11 cellular contexts compared by ENCODE assay signal in genomic region chr14:63893701-63894458, GRCh38. TPM values are rescaled to one million over a fixed set of nuclear protein-coding genes. Genes with fewer than 3 reads are reported as not detected.
DNase-seq lines count a peak whose midpoint lies in the region; ATAC-seq, FAIRE-seq and TF ChIP-seq lines count a peak whose summit lies in the region.
"Had no signal": no experiment of that assay in that cellular context is flagged by ENCODE, and none has a peak within 500 bp of the region (broad histone marks: within the 10 kb centered on the region; RNA-seq: fewer than 3 reads in every experiment).

No MANE protein-coding gene starts in this region.

- H4K20me1 ChIP-seq in H1 (replicated peaks in 1 of 2; ENCODE audit: control insufficient read depth in 1 of 2, insufficient read depth in 2 of 2, low read length in 2 of 2), result no peaks in the 10 kb centered on the region
- H4K20me1 ChIP-seq: BLaER1 had no signal

- TF ChIP-seq EP300 in H1 (IDR thresholded peaks at IDR 0.05; ENCODE audit: borderline replicate concordance in 1 of 2, low read depth in 2 of 2, low read length in 2 of 2), result no peak

- H3K9me3 ChIP-seq in H1 (ENCODE audit: insufficient read depth in 2 of 2, low read depth in 1 of 2, low read length in 1 of 2), result no peaks in the 10 kb centered on the region
- no peaks in the 10 kb centered on the region for H3K9me3 ChIP-seq in lung (ENCODE audit: control insufficient read depth in 2 of 2, insufficient read depth in 1 of 2, low read length in 1 of 2)
- H3K9me3 ChIP-seq in uterus, result no peaks in the 10 kb centered on the region
- H3K9me3 ChIP-seq: BLaER1 had no signal

- H3K79me1 ChIP-seq in H1 (ENCODE audit: low read depth, low read length), result 0 out of 2 replicates have a peak, but pooled peaks cover 4% of the 10 kb centered on the region

- peak overlapping the region; percentile 42 for H3K27ac Mint-ChIP-seq in activated T-cell treated with anti-CD3 and anti-CD28 coated beads, Interleukin-2, amount 50 U/mL, for 72 hours
- no peak overlapping the region for H3K27ac Mint-ChIP-seq in activated T-cell treated with anti-CD3 and anti-CD28 coated beads, Interleukin-2, amount 50 U/mL, for 24 hours

- no peaks in the 10 kb centered on the region for H3K9me3 Mint-ChIP-seq in activated T-cell treated with anti-CD3 and anti-CD28 coated beads, Interleukin-2, amount 50 U/mL, for 72 hours
- H3K9me3 Mint-ChIP-seq in activated T-cell treated with anti-CD3 and anti-CD28 coated beads, Interleukin-2, amount 50 U/mL, for 24 hours, result no peaks in the 10 kb centered on the region

- peak overlapping the region; percentile 12 for H4K91ac ChIP-seq in H1 (replicated peaks; ENCODE audit: insufficient read length, low read length)

- no peak overlapping the region for H2AFZ ChIP-seq in H1 (ENCODE audit: low read length)

- H3K4me1 Mint-ChIP-seq in activated T-cell treated with anti-CD3 and anti-CD28 coated beads, Interleukin-2, amount 50 U/mL, for 72 hours (ENCODE audit: low read depth), result peaks cover 7% of the 10 kb centered on the region
- H3K4me1 Mint-ChIP-seq in activated T-cell treated with anti-CD3 and anti-CD28 coated beads, Interleukin-2, amount 50 U/mL, for 24 hours (ENCODE audit: low read depth), result peaks cover 26% of the 10 kb centered on the region

- no peak overlapping the region for H3K9ac ChIP-seq in H1 (replicated peaks in 1 of 4; ENCODE audit: extremely low read depth in 1 of 4, low read depth in 3 of 4, low read length in 3 of 4)
- H3K9ac ChIP-seq: BLaER1, KMS-11 had no signal

- H3K4me1 ChIP-seq in H1 (replicated peaks in 1 of 4; ENCODE audit: control insufficient read depth in 3 of 4, insufficient read depth in 4 of 4, low read length in 3 of 4), result peaks cover 7 to 17% (median 13%) of the 10 kb centered on the region in 4 experiments; a peak in 5 of 7 replicates
- H3K4me1 ChIP-seq in lung (ENCODE audit: control insufficient read depth in 2 of 2, insufficient read depth in 2 of 2, low read length in 2 of 2), result peaks cover 20 to 27% of the 10 kb centered on the region in 2 donors
- no peaks in the 10 kb centered on the region for H3K4me1 ChIP-seq in uterus

- H3K36me3 Mint-ChIP-seq in activated T-cell treated with anti-CD3 and anti-CD28 coated beads, Interleukin-2, amount 50 U/mL, for 72 hours (ENCODE audit: insufficient read depth in 2 of 2), result no peaks in the 10 kb centered on the region
- H3K36me3 Mint-ChIP-seq in activated T-cell treated with anti-CD3 and anti-CD28 coated beads, Interleukin-2, amount 50 U/mL, for 24 hours (ENCODE audit: low read depth), result peaks cover 6% of the 10 kb centered on the region

- peak overlapping the region; percentile 11 for H3K4ac ChIP-seq in H1 (replicated peaks; ENCODE audit: insufficient read length, low read depth, low read length)

- no peak for FAIRE-seq in H1 (lab: Jason Lieb, UNC)

- intact Hi-C loops in uterus (cut with DNase I; ENCODE audit: low total_unique reads), result no loop called here

- H4K5ac ChIP-seq in H1 (ENCODE audit: insufficient read length, low read depth, low read length), result no peak overlapping the region

- H3K27me3 Mint-ChIP-seq in activated T-cell treated with anti-CD3 and anti-CD28 coated beads, Interleukin-2, amount 50 U/mL, for 72 hours (ENCODE audit: low read depth), result no peaks in the 10 kb centered on the region
- no peaks in the 10 kb centered on the region for H3K27me3 Mint-ChIP-seq in activated T-cell treated with anti-CD3 and anti-CD28 coated beads, Interleukin-2, amount 50 U/mL, for 24 hours

- no peak overlapping the region for H3K56ac ChIP-seq in H1 (replicated peaks; ENCODE audit: insufficient read length, low read depth, low read length)

- no peak overlapping the region for H3K23ac ChIP-seq in H1 (ENCODE audit: insufficient read length)

- H3K4me2 ChIP-seq in H1 (ENCODE audit: insufficient read depth in 1 of 2, low read depth in 2 of 2, low read length in 2 of 2), result 0 out of 4 replicates have a peak overlapping the region, but pooled peaks of 1 of the 2 experiments have one; percentile 18
- H3K4me2 ChIP-seq: BLaER1, KMS-11 had no signal

- H3K36me3 ChIP-seq in H1 (ENCODE audit: control insufficient read depth in 2 of 4, insufficient read depth in 4 of 4, low read length in 3 of 4) (no peaks in the 10 kb centered on the region), lung (ENCODE audit: control insufficient read depth in 2 of 2, insufficient read depth in 2 of 2, low read length in 2 of 2) (no peaks in the 10 kb centered on the region), uterus (no peaks in the 10 kb centered on the region)
- H3K36me3 ChIP-seq: BLaER1 had no signal

- H3K4me3 ChIP-seq in H1 (ENCODE audit: extremely low read depth in 1 of 4, insufficient read depth in 2 of 4, low read depth in 3 of 4, low read length in 4 of 4), result no peak overlapping the region
- H3K4me3 ChIP-seq in lung, result no peak overlapping the region
- H3K4me3 ChIP-seq in uterus, result no peak overlapping the region
- H3K4me3 ChIP-seq: BLaER1 had no signal

- CTCF ChIA-PET in H1 (lab: Charles Lee; ENCODE audit: partially characterized antibody), result interaction anchor here (0.7 to 1.3 kb wide), 4 partner anchors 13 to 834 kb away, joined by 4 to 5 read pairs (median 4); no protein-coding TSS in a partner anchor

- H3K14ac ChIP-seq in H1 (ENCODE audit: insufficient read length), result no peak overlapping the region

- H2BK20ac ChIP-seq in H1 (ENCODE audit: low read length), result peak overlapping the region; percentile 49; the same call in 1 of the 2 replicates

- no peak overlapping the region for H2BK120ac ChIP-seq in H1 (replicated peaks; ENCODE audit: low read depth, low read length)

- POLR2A ChIA-PET in H1 (lab: Charles Lee; ENCODE audit: partially characterized antibody), result interaction anchor here (1.2 to 1.3 kb wide), 3 partner anchors 10 to 14 kb away, joined by 3 to 4 read pairs (median 3); no protein-coding TSS in a partner anchor

- TF ChIP-seq POLR2A in H1 (IDR thresholded peaks at IDR 0.05; ENCODE audit: control extremely low read depth in 1 of 2, low read depth in 2 of 2, low read length in 2 of 2), result no peak
- TF ChIP-seq POLR2A in uterus (IDR thresholded peaks at IDR 0.05), result no peak

- H3K23me2 ChIP-seq in H1 (ENCODE audit: low read depth, low read length), result peaks cover 2% of the 10 kb centered on the region; the same call in 1 of the 2 replicates

- no peak overlapping the region; the same call in 1 of the 2 replicates for H2BK5ac ChIP-seq in H1 (ENCODE audit: low read depth, low read length)

- TF ChIP-seq RAD21 in H1 (IDR thresholded peaks at IDR 0.05 in 1 of 2, conservative IDR thresholded peaks at IDR 0.05 in 1 of 2; ENCODE audit: low read depth in 2 of 2, low read length in 2 of 2), result no peak

- DNase-seq in activated T-cell treated with anti-CD3 and anti-CD28 coated beads, Interleukin-2, amount 50 U/mL, for 72 hours, result no peak
- no peak for DNase-seq in activated T-cell treated with anti-CD3 and anti-CD28 coated beads, Interleukin-2, amount 50 U/mL, for 24 hours
- DNase-seq in H1 (ENCODE audit: low read depth in 1 of 2, low spot score in 2 of 2) (no peak), lung (ENCODE audit: low spot score) (peak; percentile 46), uterus (peak; percentile 72 to 77), NCI-H1694 (lab: John Stamatoyannopoulos, UW) (no peak)
- no peak for DNase-seq in activated effector memory CD4-positive, alpha-beta T cell treated with Interleukin-2 at 50 U/mL for 16 hours
- DNase-seq in activated CD8-positive, alpha-beta memory T cell treated with anti-CD3 and anti-CD28 coated beads, Interleukin-2, amount 50 U/mL, for 48 hours, result no peak

- H3K4me3 Mint-ChIP-seq in activated T-cell treated with anti-CD3 and anti-CD28 coated beads, Interleukin-2, amount 50 U/mL, for 72 hours, result no peak overlapping the region
- no peak overlapping the region for H3K4me3 Mint-ChIP-seq in activated T-cell treated with anti-CD3 and anti-CD28 coated beads, Interleukin-2, amount 50 U/mL, for 24 hours

- WGBS in H1 (ENCODE audit: extremely low coverage in 1 of 2, insufficient coverage in 1 of 2, insufficient read length in 1 of 2, insufficient replicate concordance in 2 of 2, low coverage in 1 of 2, low lambda C conversion rate in 2 of 2, missing lambda C conversion rate in 1 of 2), 2 experiments, result 89% methylated on average over 5 of the region's 5 CpGs; no CpG with 5 or more reads in 1 of the 2 experiments
- 48 to 69% methylated on average over 5 of the region's 5 CpGs for WGBS in lung, 2 donors

- peaks cover 0 to 22% of the 10 kb centered on the region in 2 experiments; a peak in 2 of 4 replicates for H3K79me2 ChIP-seq in H1 (ENCODE audit: control insufficient read depth in 1 of 2, insufficient read depth in 2 of 2, low read length in 2 of 2)

- ATAC-seq in activated T-cell treated with anti-CD3 and anti-CD28 coated beads, Interleukin-2, amount 50 U/mL, for 72 hours (replicated peaks in 1 of 2), result no peak
- ATAC-seq in lung (ENCODE audit: insufficient read depth, low FRiP score), result peak; percentile 47

- H2AK5ac ChIP-seq in H1 (ENCODE audit: low read depth, low read length), result no peak overlapping the region; the same call in 1 of the 2 replicates

- TF ChIP-seq CTCF in H1 (IDR thresholded peaks at IDR 0.05; ENCODE audit: control extremely low read depth in 1 of 3, insufficient read depth in 1 of 3, low read depth in 1 of 3, low read length in 3 of 3) (no peak), lung (IDR thresholded peaks at IDR 0.05; ENCODE audit: control extremely low read depth, extremely low read depth) (no peak), uterus (IDR thresholded peaks at IDR 0.05) (no peak)

- 0 out of 2 replicates have a peak overlapping the region, but pooled peaks have one; percentile 54 for H2BK15ac ChIP-seq in H1 (ENCODE audit: low read length)

- H2BK12ac ChIP-seq in H1 (ENCODE audit: low read depth, low read length), result peak overlapping the region; percentile 32; the same call in 1 of the 2 replicates

- peak overlapping the region; percentile 4; the same call in 1 of the 2 replicates for H3K18ac ChIP-seq in H1 (ENCODE audit: extremely low read depth, low read length)

- H3K27ac ChIP-seq in H1 (ENCODE audit: low read depth, low read length), result no peak overlapping the region
- peak overlapping the region in 1 of 2 donors; percentile 61 for H3K27ac ChIP-seq in lung (ENCODE audit: low read depth in 1 of 2, low read length in 1 of 2)
- H3K27ac ChIP-seq in uterus, result peak overlapping the region; percentile 41 to 75
- H3K27ac ChIP-seq: BLaER1, epithelial cell of prostate, KMS-11 had no signal

- no peak overlapping the region; the same call in 1 of the 2 replicates for H4K8ac ChIP-seq in H1 (ENCODE audit: extremely low read depth, insufficient read depth, low read length)

- H3K27me3 ChIP-seq in H1 (replicated peaks in 1 of 4; ENCODE audit: control insufficient read depth in 3 of 4, extremely low read depth in 1 of 4, insufficient read depth in 3 of 4, low read length in 3 of 4) (no peaks in the 10 kb centered on the region), lung (ENCODE audit: control insufficient read depth, insufficient read depth) (no peaks in the 10 kb centered on the region), uterus (no peaks in the 10 kb centered on the region)
- H3K27me3 ChIP-seq: BLaER1 had no signal

RNA-seq across cellular contexts. Expression of gene SYNE2, which starts 41.1 kb away (rescaled TPM):
- total RNA-seq in activated T-cell treated with anti-CD3 and anti-CD28 coated beads, Interleukin-2, amount 50 U/mL, for 72 hours, result 10 to 100 TPM; 32.3 to 48.8 TPM
- 43.6 and 46.1 TPM in 2 replicates for total RNA-seq in H1 (2021; fragmentation: NEBNext Ultra II Directional; extraction: Animal tissue kit (Norgen Biotek cat#: 25700))
- 32.6 and 44.3 TPM in 2 replicates for polyA plus RNA-seq in H1 (2011; rRNA removed)
- polyA plus RNA-seq in H1 (2011; cell fraction: cytosol; rRNA removed), result 26.1 TPM
- 278 TPM for polyA plus RNA-seq in H1 (2011; cell fraction: nucleus; rRNA removed)
- polyA plus RNA-seq in H1 (2012, experiment 1 of 2), result 33.3 to 40.9 TPM (median 36.8 TPM) in 4 replicates
- polyA plus RNA-seq in H1 (2012, experiment 2 of 2), result 3.7 TPM
- polyA plus RNA-seq in H1 (2013, experiment 1 of 2), result 19.3 TPM
- polyA plus RNA-seq in H1 (2013, experiment 2 of 2), result 19.0 TPM
- 179 and 213 TPM in 2 replicates for polyA minus RNA-seq in H1 (2011; rRNA and poly(A)+ RNA removed)
- polyA minus RNA-seq in H1 (2011; cell fraction: cytosol; rRNA and poly(A)+ RNA removed), result 53.7 TPM
- polyA minus RNA-seq in H1 (2011; cell fraction: nucleus; rRNA and poly(A)+ RNA removed), result 393 TPM
- 100 to 1,000 TPM in 1 of 2 donors, 10 to 100 TPM in 1; 91.4 to 208 TPM for total RNA-seq in lung
- 10 to 100 TPM; 26.9 to 44.3 TPM for polyA plus RNA-seq in lung
- total RNA-seq in uterus, result 100 to 1,000 TPM; 101 to 162 (median 114) TPM

Comparison
In these comparisons a context has a peak if more than half of its experiments do, and no peak if none do; other contexts are left out.
1. DNase-seq: peak in lung (single experiment) and uterus (2 of 2); none in activated T-cell treated with anti-CD3 and anti-CD28 coated beads, Interleukin-2, amount 50 U/mL, for 72 hours (0 of 2), activated T-cell treated with anti-CD3 and anti-CD28 coated beads, Interleukin-2, amount 50 U/mL, for 24 hours (single experiment), H1 (0 of 2), activated effector memory CD4-positive, alpha-beta T cell treated with Interleukin-2 at 50 U/mL for 16 hours (single experiment), NCI-H1694 (single experiment) and activated CD8-positive, alpha-beta memory T cell treated with anti-CD3 and anti-CD28 coated beads, Interleukin-2, amount 50 U/mL, for 48 hours (single experiment).